ENCODE assay signal across 12 cellular contexts in the genomic region with DNA sequence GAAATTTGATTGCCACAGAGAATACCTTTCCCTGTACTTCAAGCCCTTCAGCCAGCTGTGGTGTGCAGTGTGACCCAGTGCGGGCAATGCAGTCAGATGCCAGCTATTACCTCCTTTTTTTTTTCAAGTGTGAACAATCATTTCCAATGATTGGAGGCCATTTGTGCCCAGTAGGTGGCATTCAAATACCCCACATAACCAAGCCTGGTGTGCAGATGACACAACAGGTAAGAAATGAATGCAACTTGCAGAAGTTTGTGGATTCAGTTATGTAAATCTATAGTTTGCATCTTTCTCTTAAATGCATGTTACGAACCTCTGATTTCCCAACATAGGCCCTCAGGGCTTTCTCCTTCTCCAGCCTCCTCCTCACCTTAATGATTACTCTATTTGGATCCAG.
A peak's percentile ranks its signal among the peaks of the same experiment; 100 is the strongest.
DNase-seq lines count a peak whose midpoint lies in the region; ATAC-seq and TF ChIP-seq lines count a peak whose summit lies in the region.
"Had no signal": no experiment of that assay in that cellular context is flagged by ENCODE, and none has a peak within 500 bp of the region (broad histone marks: within the 10 kb centered on the region; RNA-seq: fewer than 3 reads in every experiment).

No MANE protein-coding gene starts in this region.

- H2AFZ ChIP-seq in OCI-LY3 (ENCODE audit: low read depth, low read length) (no peak overlapping the region), neuronal stem cell (ENCODE audit: low read length) (no peak overlapping the region)
- H2AFZ ChIP-seq: parathyroid adenoma had no signal

- no peak overlapping the region for H2BK120ac ChIP-seq in neuronal stem cell (ENCODE audit: low read depth, low read length)

- WGBS in neuronal stem cell (ENCODE audit: extremely low coverage in 2 of 2, insufficient read length in 2 of 2, insufficient replicate concordance in 1 of 2), 2 donors: no CpG with 5 or more reads among the region's 2 CpGs

- no peak overlapping the region for H3K4me2 ChIP-seq in OCI-LY3 (ENCODE audit: low read length)
- no peak overlapping the region for H3K4me2 ChIP-seq in neuronal stem cell (ENCODE audit: insufficient read depth, low read length, poor library complexity, severe bottlenecking)

- ATAC-seq in esophagus mucosa: peak; percentile 18
- ATAC-seq: activated CD8-positive, alpha-beta memory T cell treated with anti-CD3 and anti-CD28 coated beads, Interleukin-2, amount 10 ng/mL, durations not matched to agents 7 days and 5 days; T-helper 17 cell had no signal

- DNase-seq in NCI-H748 (lab: John Stamatoyannopoulos, UW; ENCODE audit: unreplicated experiment): peak; percentile 25
- DNase-seq in NCI-H748 treated with DMSO at 0.1 percent for 48 hours (lab: John Stamatoyannopoulos, UW): no peak
- DNase-seq in retinal pigment epithelial cell (ENCODE audit: low read depth): no peak
- DNase-seq in NCI-H2196 (lab: John Stamatoyannopoulos, UW; ENCODE audit: unreplicated experiment): no peak
- DNase-seq in neuronal stem cell (ENCODE audit: low spot score): no peak
- DNase-seq in KBM-7: no peak
- DNase-seq: activated CD8-positive, alpha-beta memory T cell treated with anti-CD3 and anti-CD28 coated beads, Interleukin-2, amount 10 ng/mL, durations not matched to agents 7 days and 5 days; NCI-H2081 treated with DMSO at 0.1 percent for 48 hours; T-helper 17 cell had no signal

- no peaks in the 10 kb centered on the region for H3K79me2 ChIP-seq in OCI-LY3 (ENCODE audit: low read length)
- H3K79me2 ChIP-seq: parathyroid adenoma had no signal

- H3K4ac ChIP-seq in neuronal stem cell (ENCODE audit: low read length): no peak overlapping the region

- no peak overlapping the region for H2AK5ac ChIP-seq in neuronal stem cell (ENCODE audit: low read depth, low read length)

- H3K9ac ChIP-seq in OCI-LY3 (ENCODE audit: low read length) (no peak overlapping the region), neuronal stem cell (ENCODE audit: low read depth, low read length, poor library complexity) (no peak overlapping the region)
- H3K9ac ChIP-seq: parathyroid adenoma had no signal

- in situ Hi-C loops in KBM-7 (cut with MboI; ENCODE audit: low pct_unique_long_range_greater_than_20kb, low sequenced_read_pairs): no loop called here

- no peak overlapping the region for H3K27ac ChIP-seq in OCI-LY3 (ENCODE audit: low read length)
- no peak overlapping the region for H3K27ac ChIP-seq in neuronal stem cell (replicated peaks; ENCODE audit: low read length)
- H3K27ac ChIP-seq: parathyroid adenoma had no signal

- H3K4me1 ChIP-seq in OCI-LY3 (ENCODE audit: low read length): no peaks in the 10 kb centered on the region
- H3K4me1 ChIP-seq in neuronal stem cell (ENCODE audit: control insufficient read depth in 2 of 2, insufficient read depth in 1 of 2, low read depth in 1 of 2, low read length in 2 of 2): no peaks in the 10 kb centered on the region
- H3K4me1 ChIP-seq: parathyroid adenoma had no signal

- H4K20me1 ChIP-seq in OCI-LY3 (ENCODE audit: insufficient read depth, low read length): no peaks in the 10 kb centered on the region

- H3K27me3 ChIP-seq in OCI-LY3 (ENCODE audit: low read depth, low read length): no peaks in the 10 kb centered on the region
- peaks cover 0 to 13% (median 0%) of the 10 kb centered on the region in 3 experiments for H3K27me3 ChIP-seq in neuronal stem cell (ENCODE audit: control insufficient read depth in 3 of 3, insufficient read depth in 3 of 3, low read depth in 1 of 3, low read length in 3 of 3)

- no peaks in the 10 kb centered on the region for H3K79me1 ChIP-seq in neuronal stem cell (ENCODE audit: low read depth, low read length)

- H2BK15ac ChIP-seq in neuronal stem cell (ENCODE audit: low read length): no peak overlapping the region

- H4K91ac ChIP-seq in neuronal stem cell (ENCODE audit: low read depth, low read length, poor library complexity): no peak overlapping the region

- H2BK12ac ChIP-seq in neuronal stem cell (ENCODE audit: low read length): no peak overlapping the region

- no peak overlapping the region for H4K8ac ChIP-seq in neuronal stem cell (ENCODE audit: low read depth, low read length)

- H3K18ac ChIP-seq in neuronal stem cell (ENCODE audit: low read length): no peak overlapping the region

- H3K9me3 ChIP-seq in OCI-LY3 (ENCODE audit: insufficient read depth, low read length) (no peaks in the 10 kb centered on the region), neuronal stem cell (replicated peaks in 1 of 2; ENCODE audit: control insufficient read depth in 2 of 2, insufficient read depth in 1 of 2, low read depth in 1 of 2, low read length in 2 of 2) (no peaks in the 10 kb centered on the region)

- H3K4me3 ChIP-seq in OCI-LY3 (ENCODE audit: low read length) (no peak overlapping the region), retinal pigment epithelial cell (ENCODE audit: low read length) (no peak overlapping the region), neuronal stem cell (ENCODE audit: low read length in 2 of 2) (no peak overlapping the region)

- H3K14ac ChIP-seq in neuronal stem cell (ENCODE audit: low read length): no peak overlapping the region

- H3K36me3 ChIP-seq in OCI-LY3 (replicated peaks; ENCODE audit: low read depth, low read length): no peaks in the 10 kb centered on the region
- no peaks in the 10 kb centered on the region for H3K36me3 ChIP-seq in neuronal stem cell (replicated peaks in 1 of 2; ENCODE audit: control insufficient read depth in 2 of 2, insufficient read depth in 2 of 2, low read length in 2 of 2)

- no peak overlapping the region for H3K23ac ChIP-seq in neuronal stem cell (ENCODE audit: low read depth, low read length, poor library complexity)

- no peak overlapping the region for H2BK5ac ChIP-seq in neuronal stem cell (ENCODE audit: low read length)

- peak; percentile 21; the same call in 1 of the 2 replicates for TF ChIP-seq CTCF in OCI-LY3 (IDR thresholded peaks at IDR 0.05; ENCODE audit: low read depth, low read length)
- peak; percentile 31 for TF ChIP-seq CTCF in retinal pigment epithelial cell (conservative IDR thresholded peaks at IDR 0.05; ENCODE audit: low read depth, low read length)
